Comparison of ENCODE assay signal across 8 cellular contexts in genomic region chr15:80099246-80099645, GRCh38. TPM values are rescaled to one million over a fixed set of nuclear protein-coding genes. Genes with fewer than 3 reads are reported as not detected.
DNase-seq lines count a peak whose midpoint lies in the region; ATAC-seq and TF ChIP-seq lines count a peak whose summit lies in the region.
"Had no signal": no experiment of that assay in that cellular context is flagged by ENCODE, and none has a peak within 500 bp of the region (broad histone marks: within the 10 kb centered on the region; RNA-seq: fewer than 3 reads in every experiment).

No MANE protein-coding gene starts in this region.

- H3K36me3 ChIP-seq in uterus: no peaks in the 10 kb centered on the region

- intact Hi-C loops in uterus (cut with DNase I; ENCODE audit: low total_unique reads): no loop called here

- no peak overlapping the region for H3K4me3 ChIP-seq in uterus

- peak; percentile 40 for ATAC-seq in GM19043 (IDR thresholded peaks at IDR 0.05; ENCODE audit: low read depth, unreplicated experiment)
- ATAC-seq in HG02759 (IDR thresholded peaks at IDR 0.05; ENCODE audit: unreplicated experiment): peak; percentile 52

- peak; percentile 16 for DNase-seq in NCI-H82 treated with DMSO at 0.1 percent for 48 hours (lab: John Stamatoyannopoulos, UW; ENCODE audit: unreplicated experiment)
- DNase-seq in retina: peak; percentile 32
- no peak for DNase-seq in kidney tubule cell (ENCODE audit: low spot score)
- no peak for DNase-seq in activated gamma-delta T cell treated with Interleukin-2 at 50 U/mL for 16 hours
- DNase-seq in uterus: no peak
- DNase-seq: NCI-H526 treated with DMSO at 0.1 percent for 48 hours had no signal

- no peak for TF ChIP-seq POLR2A in uterus (IDR thresholded peaks at IDR 0.05)

- peaks cover 0 to 16% of the 10 kb centered on the region in 2 donors for H3K4me1 ChIP-seq in uterus

- no peaks in the 10 kb centered on the region for H3K27me3 ChIP-seq in uterus

- no peak overlapping the region for H3K27ac ChIP-seq in uterus

- no peak for TF ChIP-seq CTCF in uterus (IDR thresholded peaks at IDR 0.05)

- no peaks in the 10 kb centered on the region for H3K9me3 ChIP-seq in uterus

RNA-seq across cellular contexts. Expression of gene ZFAND6, which starts 39.8 kb away (rescaled TPM):
- 100 to 1,000 TPM; 119 to 452 (median 172) TPM for total RNA-seq in uterus

RNA-seq across cellular contexts. Expression of gene FAH, which starts 53.6 kb away (rescaled TPM):
- total RNA-seq in uterus: 10 to 100 TPM in 2 of 4 donors, 1 to 10 TPM in 2; 5.4 to 29.0 (median 11.2) TPM

Comparison
In these comparisons a context has a peak if more than half of its experiments do, and no peak if none do; other contexts are left out.
1. DNase-seq: peak in NCI-H82 treated with DMSO at 0.1 percent for 48 hours (single experiment) and retina (single experiment); none in kidney tubule cell (single experiment), activated gamma-delta T cell treated with Interleukin-2 at 50 U/mL for 16 hours (single experiment) and uterus (0 of 2).